In genomic region chr14:85732031-85732430, GRCh38 we compare ENCODE assay signal across 27 cellular contexts.
"Had no signal": no experiment of that assay in that cellular context is flagged by ENCODE, and none has a peak within 500 bp of the region (broad histone marks: within the 10 kb centered on the region; RNA-seq: fewer than 3 reads in every experiment).

No MANE protein-coding gene starts in this region.

- H3K4me1 Mint-ChIP-seq: activated CD4-positive, alpha-beta memory T cell treated with anti-CD3 and anti-CD28 coated beads, Interleukin-2, amount 10 ng/mL, durations not matched to agents 7 days and 5 days; activated CD8-positive, alpha-beta memory T cell treated with anti-CD3 and anti-CD28 coated beads, Interleukin-2, amount 10 ng/mL, durations not matched to agents 7 days and 5 days; activated naive CD4-positive, alpha-beta T cell treated with anti-CD3 and anti-CD28 coated beads, Interleukin-2, amount 10 ng/mL, durations not matched to agents 7 days and 5 days; activated naive CD8-positive, alpha-beta T cell treated with anti-CD3 and anti-CD28 coated beads, Interleukin-2, amount 50 U/mL, for 24 hours; central memory CD8-positive, alpha-beta T cell had no signal

- H3K27ac Mint-ChIP-seq: activated CD4-positive, alpha-beta memory T cell treated with anti-CD3 and anti-CD28 coated beads, Interleukin-2, amount 10 ng/mL, durations not matched to agents 7 days and 5 days; activated CD8-positive, alpha-beta memory T cell treated with anti-CD3 and anti-CD28 coated beads, Interleukin-2, amount 10 ng/mL, durations not matched to agents 7 days and 5 days; activated naive CD4-positive, alpha-beta T cell treated with anti-CD3 and anti-CD28 coated beads, Interleukin-2, amount 10 ng/mL, durations not matched to agents 7 days and 5 days; activated naive CD8-positive, alpha-beta T cell; activated naive CD8-positive, alpha-beta T cell treated with anti-CD3 and anti-CD28 coated beads, Interleukin-2, amount 50 U/mL, for 24 hours had no signal

- H3K36me3 ChIP-seq: ascending aorta, cardiac muscle cell, MG63, WERI-Rb-1 had no signal

- H3K27ac ChIP-seq: ascending aorta, cardiac muscle cell, WERI-Rb-1 had no signal

- ATAC-seq: activated CD8-positive, alpha-beta memory T cell treated with anti-CD3 and anti-CD28 coated beads, Interleukin-2, amount 10 ng/mL, durations not matched to agents 7 days and 5 days; activated naive CD8-positive, alpha-beta T cell treated with anti-CD3 and anti-CD28 coated beads, Interleukin-2, amount 50 U/mL, for 24 hours; Panc1 had no signal

- H3K36me3 Mint-ChIP-seq: activated CD8-positive, alpha-beta memory T cell treated with anti-CD3 and anti-CD28 coated beads, Interleukin-2, amount 10 ng/mL, durations not matched to agents 7 days and 5 days; activated naive CD4-positive, alpha-beta T cell treated with anti-CD3 and anti-CD28 coated beads, Interleukin-2, amount 10 ng/mL, durations not matched to agents 7 days and 5 days; activated naive CD8-positive, alpha-beta T cell had no signal

- H3K4me3 Mint-ChIP-seq: activated CD4-positive, alpha-beta memory T cell treated with anti-CD3 and anti-CD28 coated beads, Interleukin-2, amount 10 ng/mL, durations not matched to agents 7 days and 5 days; activated CD8-positive, alpha-beta memory T cell treated with anti-CD3 and anti-CD28 coated beads, Interleukin-2, amount 10 ng/mL, durations not matched to agents 7 days and 5 days; activated naive CD4-positive, alpha-beta T cell treated with anti-CD3 and anti-CD28 coated beads, Interleukin-2, amount 10 ng/mL, durations not matched to agents 7 days and 5 days; activated naive CD8-positive, alpha-beta T cell; activated naive CD8-positive, alpha-beta T cell treated with anti-CD3 and anti-CD28 coated beads, Interleukin-2, amount 50 U/mL, for 24 hours; central memory CD8-positive, alpha-beta T cell had no signal

- H3K9me3 ChIP-seq: ascending aorta, MG63 had no signal

- H3K27me3 Mint-ChIP-seq: activated CD4-positive, alpha-beta memory T cell treated with anti-CD3 and anti-CD28 coated beads, Interleukin-2, amount 10 ng/mL, durations not matched to agents 7 days and 5 days; activated CD8-positive, alpha-beta memory T cell treated with anti-CD3 and anti-CD28 coated beads, Interleukin-2, amount 10 ng/mL, durations not matched to agents 7 days and 5 days; activated naive CD4-positive, alpha-beta T cell treated with anti-CD3 and anti-CD28 coated beads, Interleukin-2, amount 10 ng/mL, durations not matched to agents 7 days and 5 days; activated naive CD8-positive, alpha-beta T cell; activated naive CD8-positive, alpha-beta T cell treated with anti-CD3 and anti-CD28 coated beads, Interleukin-2, amount 50 U/mL, for 24 hours; central memory CD8-positive, alpha-beta T cell had no signal

- H3K27me3 ChIP-seq: ascending aorta, cardiac muscle cell, MG63 had no signal

- H3K9me3 Mint-ChIP-seq: activated CD4-positive, alpha-beta memory T cell treated with anti-CD3 and anti-CD28 coated beads, Interleukin-2, amount 10 ng/mL, durations not matched to agents 7 days and 5 days; activated naive CD8-positive, alpha-beta T cell treated with anti-CD3 and anti-CD28 coated beads, Interleukin-2, amount 50 U/mL, for 24 hours had no signal

- DNase-seq: activated CD4-positive, alpha-beta memory T cell treated with anti-CD3 and anti-CD28 coated beads, Interleukin-2, amount 10 ng/mL, durations not matched to agents 7 days and 5 days; activated CD4-positive, alpha-beta T cell treated with anti-CD3 and anti-CD28 coated beads for 1 hour; activated CD4-positive, alpha-beta T cell treated with anti-CD3 and anti-CD28 coated beads for 48 hours; activated CD4-positive, CD25-positive, alpha-beta regulatory T cell; activated CD8-positive, alpha-beta memory T cell treated with anti-CD3 and anti-CD28 coated beads for 24 hours; activated CD8-positive, alpha-beta memory T cell treated with anti-CD3 and anti-CD28 coated beads, Interleukin-2, amount 10 ng/mL, durations not matched to agents 7 days and 5 days; activated CD8-positive, alpha-beta memory T cell treated with anti-CD3 and anti-CD28 coated beads, Interleukin-2, amount 50 U/mL, for 48 hours; activated effector memory CD4-positive, alpha-beta T cell treated with Interleukin-2 at 50 U/mL for 16 hours; activated naive CD4-positive, alpha-beta T cell treated with anti-CD3 and anti-CD28 coated beads, Interleukin-2, amount 10 ng/mL, durations not matched to agents 7 days and 5 days; activated naive CD8-positive, alpha-beta T cell treated with anti-CD3 and anti-CD28 coated beads, Interleukin-2, amount 50 U/mL, for 24 hours; activated T-cell treated with anti-CD3 and anti-CD28 coated beads, Interleukin-2, amount 50 U/mL, for 48 hours; amygdala; Karpas-422; MG63; NCI-H1048; NCI-H1436 treated with DMSO at 0.1 percent for 48 hours; NCI-H1694 treated with DMSO at 0.1 percent for 48 hours; NCI-H2029; NCI-H345; NCI-H524 treated with DMSO at 0.1 percent for 48 hours; RPMI8226; WERI-Rb-1 had no signal

- H3K4me3 ChIP-seq: ascending aorta, cardiac muscle cell, MG63 had no signal

- H3K4me1 ChIP-seq: ascending aorta had no signal
